Comparison of ENCODE assay signal across 9 cellular contexts in genomic region chr12:14521822-14522221, GRCh38. TPM values are rescaled to one million over a fixed set of nuclear protein-coding genes. Genes with fewer than 3 reads are reported as not detected.
"Had no signal": no experiment of that assay in that cellular context is flagged by ENCODE, and none has a peak within 500 bp of the region (broad histone marks: within the 10 kb centered on the region; RNA-seq: fewer than 3 reads in every experiment).

No MANE protein-coding gene starts in this region.

- H3K27ac Mint-ChIP-seq: IgD-negative memory B cell had no signal

- H3K4me2 ChIP-seq: KMS-11 had no signal

- DNase-seq: IMR-90, Karpas-422, KBM-7, KG1 had no signal

- FAIRE-seq: HTR-8/SVneo had no signal

- H3K9ac ChIP-seq: KMS-11 had no signal

- H3K27ac ChIP-seq: HL-60, KMS-11 had no signal

- H3K4me1 Mint-ChIP-seq: IgD-negative memory B cell had no signal

- H3K4me3 Mint-ChIP-seq: IgD-negative memory B cell had no signal

RNA-seq across cellular contexts. Expression of gene PLBD1, which starts 45.9 kb away (rescaled TPM):
- total RNA-seq: HT1080 had no signal
- polyA plus RNA-seq: IMR-90 had no signal
